8 cellular contexts compared by ENCODE assay signal in the genomic region with DNA sequence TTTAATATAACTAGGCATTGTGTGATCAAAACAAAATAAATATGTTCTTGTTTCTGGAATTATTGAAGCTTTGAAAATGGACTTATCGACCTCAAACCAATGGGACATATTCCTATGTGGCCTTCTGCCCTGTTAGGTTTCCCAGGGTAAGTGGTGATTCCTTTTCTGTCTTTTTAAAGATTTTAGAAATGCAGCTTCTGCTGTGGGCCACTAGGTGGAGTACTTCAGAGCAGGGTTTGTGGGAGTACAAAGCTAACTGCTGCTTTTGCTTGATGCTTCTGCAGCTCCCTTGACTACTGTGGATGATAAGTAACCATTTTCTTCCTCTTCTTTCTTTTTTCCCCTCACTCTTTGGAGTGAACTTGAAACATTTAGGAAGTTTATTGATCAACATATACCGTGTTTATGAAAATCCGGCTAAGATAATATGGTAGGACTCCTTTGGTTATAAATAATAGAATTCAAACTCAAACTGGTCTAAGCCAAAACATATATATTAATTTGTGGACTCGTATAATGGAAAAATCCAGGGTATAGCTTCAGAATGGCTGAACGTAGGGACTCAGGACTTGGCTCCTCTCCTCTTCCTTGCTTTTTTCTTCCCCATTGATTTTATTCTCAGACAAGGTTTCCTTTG.
A peak's percentile ranks its signal among the peaks of the same experiment; 100 is the strongest.
DNase-seq lines count a peak whose midpoint lies in the region; ATAC-seq and TF ChIP-seq lines count a peak whose summit lies in the region.
"Not testable (repeated sequence)": the region's sequence is repeated elsewhere in the genome, so short reads cannot be mapped to it uniquely, and the experiment has no call there.

No MANE protein-coding gene starts in this region.

- not testable (repeated sequence) for H3K27me3 Mint-ChIP-seq in neural progenitor cell (ENCODE audit: insufficient read depth, low read depth)

- H3K9me3 ChIP-seq in body of pancreas; neural progenitor cell (ENCODE audit: low read depth): not testable (repeated sequence)

- H4K20me1 ChIP-seq in neural progenitor cell (ENCODE audit: low read depth) = not testable (repeated sequence)

- not testable (repeated sequence) for H3K4me3 ChIP-seq in body of pancreas, neural progenitor cell

- WGBS in body of pancreas, 2 donors = 21 to 32% methylated on average over 5 of the region's 5 CpGs

- TF ChIP-seq CTCF in AG09319 (IDR thresholded peaks at IDR 0.05; ENCODE audit: low read depth, low read length) (peak; percentile 6), GM10266 (IDR thresholded peaks at IDR 0.05; ENCODE audit: control insufficient read depth, insufficient read depth, low read depth, missing control alignments) (peak; percentile 49), body of pancreas (IDR thresholded peaks at IDR 0.05) (peak; percentile 17 to 50 (median 36)), foreskin keratinocyte (conservative IDR thresholded peaks at IDR 0.05) (peak; percentile 39), neural progenitor cell (IDR thresholded peaks at IDR 0.05) (peak; percentile 36)

- not testable (repeated sequence) for H3K4me1 Mint-ChIP-seq in neural progenitor cell

- H3K79me2 ChIP-seq in neural progenitor cell (ENCODE audit: low read depth) = not testable (repeated sequence)

- not testable (repeated sequence) for H3F3A ChIP-seq in neural progenitor cell (ENCODE audit: low read depth)

- not testable (repeated sequence) for ATAC-seq in body of pancreas, foreskin keratinocyte

- H3K27ac ChIP-seq in body of pancreas, foreskin keratinocyte, neural progenitor cell: not testable (repeated sequence)

- intact Hi-C loops in body of pancreas (cut with DNase I) = not testable (repeated sequence)

- TF ChIP-seq EP300 in Ishikawa (IDR thresholded peaks at IDR 0.05; ENCODE audit: borderline replicate concordance) = not testable (repeated sequence)

- not testable (repeated sequence) for H3K9ac ChIP-seq in neural progenitor cell

- not testable (repeated sequence) for H3K4me1 ChIP-seq in body of pancreas, foreskin keratinocyte, neural progenitor cell

- not testable (repeated sequence) for H3K36me3 ChIP-seq in body of pancreas (replicated peaks in 1 of 2; ENCODE audit: insufficient read depth in 1 of 2, low read depth in 2 of 2); neural progenitor cell

- not testable (repeated sequence) for H3K4me3 Mint-ChIP-seq in neural progenitor cell

- TF ChIP-seq RAD21 in Ishikawa (IDR thresholded peaks at IDR 0.05; ENCODE audit: low read depth) = 0 out of 2 replicates have a peak, but pooled peaks have one; percentile 13

- not testable (repeated sequence) for H3K27me3 ChIP-seq in body of pancreas, foreskin keratinocyte, neural progenitor cell

- H2AFZ ChIP-seq in neural progenitor cell (replicated peaks) = not testable (repeated sequence)

- H3K4me2 ChIP-seq in neural progenitor cell = not testable (repeated sequence)

- H3K9me3 Mint-ChIP-seq in neural progenitor cell = not testable (repeated sequence)

- not testable (repeated sequence) for DNase-seq in AG09319 (ENCODE audit: extremely low read depth, low read depth); GM10266 (ENCODE audit: extremely low spot score); body of pancreas; foreskin keratinocyte; neural progenitor cell (ENCODE audit: low spot score)
- peak; percentile 14 for DNase-seq in NCI-H82 (lab: John Stamatoyannopoulos, UW)
- DNase-seq in SKM-1 treated with dmso at 0.1 percent for 144 hours (lab: John Stamatoyannopoulos, UW; ENCODE audit: unreplicated experiment) = peak; percentile 33

- TF ChIP-seq POLR2A in body of pancreas (IDR thresholded peaks at IDR 0.05) = not testable (repeated sequence)

- H3K27ac Mint-ChIP-seq in neural progenitor cell = not testable (repeated sequence)

- not testable (repeated sequence) for H3K36me3 Mint-ChIP-seq in neural progenitor cell
